9 cellular contexts compared by ENCODE assay signal in the genomic region with DNA sequence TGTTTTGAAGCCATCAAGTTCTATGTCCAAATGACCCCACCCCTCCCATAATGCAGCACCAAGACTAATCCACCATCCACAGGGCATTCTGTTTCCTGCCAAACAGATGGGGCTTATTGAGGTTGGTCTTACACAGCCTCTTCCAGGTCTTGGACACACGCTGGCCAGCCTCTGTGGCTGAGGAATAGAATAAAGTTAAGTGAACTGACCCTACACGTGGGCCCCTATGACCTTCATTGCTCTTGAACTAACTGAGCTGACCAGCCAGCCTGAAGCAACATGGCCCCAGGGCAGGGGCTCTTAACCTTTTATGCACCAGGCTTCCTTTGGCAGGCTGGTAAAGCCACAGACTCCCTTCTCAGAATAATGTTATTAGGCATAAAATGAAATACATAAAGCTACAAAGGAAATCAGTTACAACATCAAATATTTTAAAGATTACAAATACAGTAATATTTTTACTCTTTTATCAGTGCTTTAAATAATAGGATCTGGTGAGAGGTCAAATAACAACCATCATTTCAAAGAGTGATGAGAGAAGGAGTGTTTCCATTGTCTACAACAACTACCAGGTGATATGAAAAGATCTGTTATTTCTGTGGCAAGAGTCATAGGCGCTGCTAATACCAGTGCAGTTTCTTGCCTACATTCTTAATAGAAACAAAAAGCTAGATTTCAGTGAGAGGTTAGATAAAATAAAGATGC.
A peak's percentile ranks its signal among the peaks of the same experiment; 100 is the strongest.
DNase-seq lines count a peak whose midpoint lies in the region; ATAC-seq and TF ChIP-seq lines count a peak whose summit lies in the region.
"Had no signal": no experiment of that assay in that cellular context is flagged by ENCODE, and none has a peak within 500 bp of the region (broad histone marks: within the 10 kb centered on the region; RNA-seq: fewer than 3 reads in every experiment).

No MANE protein-coding gene starts in this region.

- no peak for TF ChIP-seq EP300 in upper lobe of left lung (IDR thresholded peaks at IDR 0.05)

- no peak for TF ChIP-seq CTCF in upper lobe of left lung (IDR thresholded peaks at IDR 0.05)

- H3K4me1 ChIP-seq in muscle layer of colon (ENCODE audit: insufficient read depth, low read length) (peaks cover 38% of the 10 kb centered on the region), upper lobe of left lung (peaks cover 0 to 8% (median 4%) of the 10 kb centered on the region in 4 donors)

- H3K36me3 Mint-ChIP-seq in activated naive CD4-positive, alpha-beta T cell treated with anti-CD3 and anti-CD28 coated beads for 36 hours (ENCODE audit: low read depth): no peaks in the 10 kb centered on the region

- no peak overlapping the region for H3K4me3 Mint-ChIP-seq in activated naive CD4-positive, alpha-beta T cell treated with anti-CD3 and anti-CD28 coated beads for 36 hours

- H3K9ac ChIP-seq in muscle layer of colon (ENCODE audit: low read length): no peak overlapping the region

- H3K9me3 ChIP-seq in muscle layer of colon (ENCODE audit: low read length): no peaks in the 10 kb centered on the region
- no peaks in the 10 kb centered on the region for H3K9me3 ChIP-seq in upper lobe of left lung

- intact Hi-C loops in activated naive CD4-positive, alpha-beta T cell treated with anti-CD3 and anti-CD28 coated beads for 36 hours (cut with micrococcal nuclease): loop anchor here (1.0 to 5.0 kb wide), 2 partner anchors 18 to 57 kb away; no protein-coding TSS in a partner anchor

- no peaks in the 10 kb centered on the region for H3K36me3 ChIP-seq in muscle layer of colon (ENCODE audit: insufficient read depth, low read length)
- H3K36me3 ChIP-seq in upper lobe of left lung: no peaks in the 10 kb centered on the region

- peaks cover 27% of the 10 kb centered on the region for H3K4me1 Mint-ChIP-seq in activated naive CD4-positive, alpha-beta T cell treated with anti-CD3 and anti-CD28 coated beads for 36 hours (ENCODE audit: low read depth)

- H3K4me3 ChIP-seq in muscle layer of colon (ENCODE audit: low read depth in 1 of 2, low read length in 2 of 2) (peak overlapping the region in 1 of 2 donors; percentile 1), upper lobe of left lung (no peak overlapping the region)

- H3K9me3 Mint-ChIP-seq in activated naive CD4-positive, alpha-beta T cell treated with anti-CD3 and anti-CD28 coated beads for 36 hours: no peaks in the 10 kb centered on the region

- peak in 1 of 2 donors; percentile 55 for ATAC-seq in upper lobe of left lung (ENCODE audit: low FRiP score in 2 of 2)
- no peak for ATAC-seq in GM21576 (IDR thresholded peaks at IDR 0.05; ENCODE audit: unreplicated experiment)

- no peaks in the 10 kb centered on the region for H3K27me3 ChIP-seq in muscle layer of colon (ENCODE audit: control insufficient read depth in 1 of 2, insufficient read depth in 2 of 2, low read length in 2 of 2)
- H3K27me3 ChIP-seq in upper lobe of left lung: no peaks in the 10 kb centered on the region

- H3K27ac ChIP-seq in angular gyrus (ENCODE audit: low read depth, low read length): peak overlapping the region; percentile 62
- peak overlapping the region; percentile 79 for H3K27ac ChIP-seq in muscle layer of colon (ENCODE audit: low read depth, low read length)
- H3K27ac ChIP-seq in upper lobe of left lung: peak overlapping the region; percentile 56 to 77 (median 72)

- peak overlapping the region; percentile 63 for H3K27ac Mint-ChIP-seq in activated naive CD4-positive, alpha-beta T cell treated with anti-CD3 and anti-CD28 coated beads for 36 hours

- no peaks in the 10 kb centered on the region for H3K27me3 Mint-ChIP-seq in activated naive CD4-positive, alpha-beta T cell treated with anti-CD3 and anti-CD28 coated beads for 36 hours (ENCODE audit: low read depth)

- 53 to 73% methylated on average over 3 of the region's 3 CpGs for WGBS in upper lobe of left lung, 2 donors

- DNase-seq in activated naive CD4-positive, alpha-beta T cell treated with anti-CD3 and anti-CD28 coated beads for 36 hours: no peak
- no peak for DNase-seq in activated naive CD4-positive, alpha-beta T cell treated with anti-CD3 and anti-CD28 coated beads, Interleukin-2, amount 50 U/mL, for 16 hours
- DNase-seq in upper lobe of left lung (no peak), NCI-H2029 (lab: John Stamatoyannopoulos, UW) (no peak), NCI-H524 treated with DMSO at 0.1 percent for 48 hours (lab: John Stamatoyannopoulos, UW) (no peak)
- DNase-seq: NCI-H1105 treated with DMSO at 0.1 percent for 48 hours had no signal

- no peak for TF ChIP-seq POLR2A in upper lobe of left lung (IDR thresholded peaks at IDR 0.05)

- CTCF ChIA-PET in activated naive CD4-positive, alpha-beta T cell treated with anti-CD3 and anti-CD28 coated beads for 36 hours (lab: Charles Lee): interaction anchor here (1.8 kb wide), 1 partner anchor 86 kb away, joined by 5 read pairs; no protein-coding TSS in a partner anchor
